ENCODE assay signal across 8 cellular contexts in genomic region chr22:22935546-22936157, GRCh38. TPM values are rescaled to one million over a fixed set of nuclear protein-coding genes. Genes with fewer than 3 reads are reported as not detected.
DNase-seq lines count a peak whose midpoint lies in the region; ATAC-seq, FAIRE-seq and TF ChIP-seq lines count a peak whose summit lies in the region.

No MANE protein-coding gene starts in this region.

- FAIRE-seq in GM12892 (lab: Jason Lieb, UNC), result peak; percentile 99

- TF ChIP-seq CTCF in GM20000 (IDR thresholded peaks at IDR 0.05; ENCODE audit: extremely low read depth, missing control alignments), result no peak

- peak; percentile 82 for ATAC-seq in HG03342 (IDR thresholded peaks at IDR 0.05; ENCODE audit: unreplicated experiment)

- DNase-seq in GM12892 (ENCODE audit: insufficient read length) (peak; percentile 96), GM20000 (ENCODE audit: low spot score) (peak; percentile 92), germinal center (ENCODE audit: low spot score) (peak; percentile 97), NCI-H748 treated with DMSO at 0.1 percent for 48 hours (lab: John Stamatoyannopoulos, UW) (no peak), dedifferentiated amniotic fluid mesenchymal stem cell (ENCODE audit: extremely low spot score) (no peak), NCI-H2227 (lab: John Stamatoyannopoulos, UW; ENCODE audit: unreplicated experiment) (no peak)
- no peak for DNase-seq in stimulated activated CD4-positive, alpha-beta T cell treated with anti-CD3 and anti-CD28 coated beads, Interleukin-4, amount 100 ng/mL, for 4 hours

- no peak for TF ChIP-seq POLR2A in GM12892 (IDR thresholded peaks at IDR 0.05; ENCODE audit: low read depth, low read length)

RNA-seq across cellular contexts. Expression of gene IGLL5, which starts 48.0 kb away (rescaled TPM):
- polyA plus RNA-seq in GM12892 (2012; ENCODE audit: missing spikeins), result 20.3 TPM

Comparison
In these comparisons a context has a peak if more than half of its experiments do, and no peak if none do; other contexts are left out.
1. DNase-seq: peak in GM12892 (single experiment), GM20000 (single experiment) and germinal center (single experiment); none in NCI-H748 treated with DMSO at 0.1 percent for 48 hours (single experiment), stimulated activated CD4-positive, alpha-beta T cell treated with anti-CD3 and anti-CD28 coated beads, Interleukin-4, amount 100 ng/mL, for 4 hours (0 of 2), dedifferentiated amniotic fluid mesenchymal stem cell (single experiment) and NCI-H2227 (single experiment).